In genomic region chr15:72608084-72608483, GRCh38 we compare ENCODE assay signal across 12 cellular contexts. TPM values are rescaled to one million over a fixed set of nuclear protein-coding genes. Genes with fewer than 3 reads are reported as not detected.
"Had no signal": no experiment of that assay in that cellular context is flagged by ENCODE, and none has a peak within 500 bp of the region (broad histone marks: within the 10 kb centered on the region; RNA-seq: fewer than 3 reads in every experiment).

No MANE protein-coding gene starts in this region.

RNA-seq across cellular contexts. Expression of gene GOLGA6B, which starts 46.4 kb away (rescaled TPM):
- total RNA-seq: activated B cell treated with CpG ODN at 0.5 μM for 24 hours; activated CD4-positive, alpha-beta memory T cell treated with anti-CD3 and anti-CD28 coated beads for 36 hours; activated CD4-positive, alpha-beta memory T cell treated with anti-CD3 and anti-CD28 coated beads, Interleukin-2, amount 10 ng/mL, durations not matched to agents 7 days and 5 days; activated CD4-positive, alpha-beta T cell treated with anti-CD3 and anti-CD28 coated beads for 36 hours; activated CD4-positive, alpha-beta T cell treated with anti-CD3 and anti-CD28 coated beads, Interleukin-2, amount 10 ng/mL, durations not matched to agents 24 days and 14 days; activated CD4-positive, alpha-beta T cell treated with anti-CD3 and anti-CD28 coated beads, Interleukin-2, amount 10 ng/mL, durations not matched to agents 7 days and 5 days; activated CD8-positive, alpha-beta memory T cell treated with anti-CD3 and anti-CD28 coated beads for 36 hours; activated CD8-positive, alpha-beta memory T cell treated with anti-CD3 and anti-CD28 coated beads, Interleukin-2, amount 10 ng/mL, durations not matched to agents 7 days and 5 days; activated CD8-positive, alpha-beta T cell treated with anti-CD3 and anti-CD28 coated beads for 36 hours; activated CD8-positive, alpha-beta T cell treated with anti-CD3 and anti-CD28 coated beads, Interleukin-2, amount 10 ng/mL, durations not matched to agents 7 days and 5 days; T-helper 1 cell treated with Interleukin-12 subunit alpha and Interleukin-12 subunit beta and Interleukin-4 antibody, amounts not matched to agents 30 ng/mL and 1 ng/mL, for 36 hours; T-helper 2 cell treated with Interferon-gamma antibody and Interleukin-4, amounts not matched to agents 100 ng/mL and 5 ng/mL, for 36 hours had no signal
